ENCODE assay signal across 8 cellular contexts in genomic region chr3:99774467-99774866, GRCh38. TPM values are rescaled to one million over a fixed set of nuclear protein-coding genes. Genes with fewer than 3 reads are reported as not detected.
DNase-seq lines count a peak whose midpoint lies in the region; ATAC-seq and TF ChIP-seq lines count a peak whose summit lies in the region.

No MANE protein-coding gene starts in this region.

- H3K27ac Mint-ChIP-seq in effector memory CD8-positive, alpha-beta T cell = no peak overlapping the region

- no peak overlapping the region for H3K4me3 Mint-ChIP-seq in effector memory CD8-positive, alpha-beta T cell

- DNase-seq in Daoy (ENCODE audit: low read depth) = peak; percentile 71
- DNase-seq in epithelial cell of esophagus (ENCODE audit: low read depth) = peak; percentile 94
- no peak for DNase-seq in NCI-H1436 treated with DMSO at 0.1 percent for 48 hours (lab: John Stamatoyannopoulos, UW)
- DNase-seq in effector memory CD8-positive, alpha-beta T cell = no peak
- DNase-seq in KG1 (lab: John Stamatoyannopoulos, UW) = no peak
- no peak for DNase-seq in HuH-7 (ENCODE audit: low spot score)

- ATAC-seq in GM19463 (IDR thresholded peaks at IDR 0.05; ENCODE audit: unreplicated experiment) (peak; percentile 99), HG03354 (IDR thresholded peaks at IDR 0.05; ENCODE audit: poor library complexity, severe bottlenecking, unreplicated experiment) (peak; percentile 96)
- ATAC-seq in effector memory CD8-positive, alpha-beta T cell (replicated peaks) = no peak

- no peaks in the 10 kb centered on the region for H3K36me3 Mint-ChIP-seq in effector memory CD8-positive, alpha-beta T cell (ENCODE audit: insufficient read depth)

- TF ChIP-seq CTCF in epithelial cell of esophagus (IDR thresholded peaks at IDR 0.05; ENCODE audit: insufficient read depth, low read depth, low read length, missing control alignments) = no peak

- no peaks in the 10 kb centered on the region for H3K9me3 Mint-ChIP-seq in effector memory CD8-positive, alpha-beta T cell

- H3K4me3 ChIP-seq in epithelial cell of esophagus (ENCODE audit: low read length) = no peak overlapping the region

- peaks cover 0 to 1% of the 10 kb centered on the region in 2 donors for H3K4me1 Mint-ChIP-seq in effector memory CD8-positive, alpha-beta T cell (ENCODE audit: low read depth in 2 of 2)

- peaks cover 17 to 22% of the 10 kb centered on the region in 2 donors for H3K27me3 Mint-ChIP-seq in effector memory CD8-positive, alpha-beta T cell

RNA-seq across cellular contexts. Expression of gene CMSS1, which starts 43.2 kb away (rescaled TPM):
- total RNA-seq in Daoy (2014; rRNA removed; shearing (Covaris generic)) = 64.3 and 73.8 TPM in 2 replicates

Comparison
In these comparisons a context has a peak if more than half of its experiments do, and no peak if none do; other contexts are left out.
1. DNase-seq: peak in Daoy (single experiment) and epithelial cell of esophagus (single experiment); none in NCI-H1436 treated with DMSO at 0.1 percent for 48 hours (single experiment), effector memory CD8-positive, alpha-beta T cell (0 of 3), KG1 (single experiment) and HuH-7 (single experiment).